1 cellular context compared by ENCODE assay signal in the genomic region with DNA sequence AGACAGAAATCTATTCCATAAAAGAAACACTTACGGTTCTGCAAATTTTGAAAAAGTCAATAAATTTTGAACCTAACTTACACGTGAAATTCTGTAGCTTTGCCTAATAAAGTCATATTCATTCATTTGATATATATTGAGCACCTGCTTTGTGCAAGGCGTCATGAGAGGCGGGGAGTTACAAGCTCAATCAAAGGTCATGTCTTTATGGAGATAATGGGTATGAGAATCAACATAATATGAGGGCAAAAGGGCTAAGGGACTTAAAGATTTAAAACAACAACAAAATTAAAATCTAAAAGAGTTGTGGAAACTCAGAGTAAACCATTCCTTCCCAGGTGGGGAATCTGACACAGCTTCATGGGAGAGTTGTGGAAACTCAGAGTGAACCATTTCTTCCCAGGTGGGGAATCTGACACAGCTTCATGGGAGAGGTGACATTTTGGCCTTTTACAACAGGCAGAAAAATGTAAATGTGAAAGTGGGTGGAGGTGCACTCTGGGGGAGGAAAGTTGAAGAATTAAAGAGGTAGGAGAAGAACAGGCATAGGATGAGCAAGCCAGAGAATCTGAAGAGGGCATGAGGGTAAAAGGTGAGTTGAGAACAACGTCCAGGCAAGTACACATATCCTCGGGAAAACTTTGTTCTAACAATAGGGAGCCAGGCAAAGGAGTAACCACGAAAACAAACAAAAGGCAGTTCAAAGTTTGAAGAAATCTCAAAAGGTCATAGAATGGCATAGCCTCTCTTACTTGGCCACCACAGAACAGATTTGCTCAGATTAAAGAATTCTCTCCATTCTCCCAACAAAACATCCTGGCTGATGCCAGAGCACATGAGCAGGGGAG.
A peak's percentile ranks its signal among the peaks of the same experiment; 100 is the strongest.
TF ChIP-seq lines count a peak whose summit lies in the region.

No MANE protein-coding gene starts in this region.

TF ChIP-seq in HepG2, 621 proteins besides CTCF, POLR2A, EP300 and RAD21 (continues in another document):
- no peak for TF ChIP-seq ZNF770 (CRISPR knock-in tag; IDR thresholded peaks at IDR 0.05)
- no peak for TF ChIP-seq NAIF1 (CRISPR knock-in tag; IDR thresholded peaks at IDR 0.05; ENCODE audit: borderline replicate concordance)
- no peak for TF ChIP-seq ZNF781 (CRISPR knock-in tag; IDR thresholded peaks at IDR 0.05; ENCODE audit: borderline replicate concordance, not compliant biosample characterization)
- TF ChIP-seq MYC (CRISPR knock-in tag; IDR thresholded peaks at IDR 0.05; ENCODE audit: borderline replicate concordance) = no peak
- TF ChIP-seq NR2F6 (IDR thresholded peaks at IDR 0.05) = 0 out of 2 replicates have a peak, but pooled peaks have one; percentile 22
- TF ChIP-seq NR2F6 (CRISPR knock-in tag; IDR thresholded peaks at IDR 0.05) = peak; percentile 19; the same call in 1 of the 2 replicates
- TF ChIP-seq TBX2 (CRISPR knock-in tag; IDR thresholded peaks at IDR 0.05; ENCODE audit: borderline replicate concordance) = no peak
- TF ChIP-seq ZNF235 (CRISPR knock-in tag; IDR thresholded peaks at IDR 0.05; ENCODE audit: borderline replicate concordance) = no peak
- no peak for TF ChIP-seq SALL1 (CRISPR knock-in tag; IDR thresholded peaks at IDR 0.05)
- TF ChIP-seq ZFP41 (CRISPR knock-in tag; IDR thresholded peaks at IDR 0.05; ENCODE audit: borderline replicate concordance) = no peak
- TF ChIP-seq STAG1 (CRISPR knock-in tag; IDR thresholded peaks at IDR 0.05) = no peak
- TF ChIP-seq KDM3A (CRISPR knock-in tag; IDR thresholded peaks at IDR 0.05; ENCODE audit: low read depth) = no peak
- no peak for TF ChIP-seq ZBTB3 (CRISPR knock-in tag; IDR thresholded peaks at IDR 0.05; ENCODE audit: borderline replicate concordance, low read depth)
- TF ChIP-seq GTF2F1 (IDR thresholded peaks at IDR 0.05; ENCODE audit: low read length) = no peak
- peak; percentile 62; the same call in 1 of the 2 replicates for TF ChIP-seq AHDC1 (CRISPR knock-in tag; IDR thresholded peaks at IDR 0.05; ENCODE audit: borderline replicate concordance)
- no peak for TF ChIP-seq PHF8 (CRISPR knock-in tag; IDR thresholded peaks at IDR 0.05)
- no peak for TF ChIP-seq LCORL (IDR thresholded peaks at IDR 0.05)
- TF ChIP-seq LCORL (CRISPR knock-in tag; IDR thresholded peaks at IDR 0.05) = no peak
- no peak for TF ChIP-seq KLF16 (CRISPR knock-in tag; IDR thresholded peaks at IDR 0.05)
- no peak for TF ChIP-seq ONECUT2 (CRISPR knock-in tag; IDR thresholded peaks at IDR 0.05)
- TF ChIP-seq RORA (CRISPR knock-in tag; IDR thresholded peaks at IDR 0.05) = no peak
- no peak for TF ChIP-seq ZSCAN29 (CRISPR knock-in tag; conservative IDR thresholded peaks at IDR 0.05)
- no peak for TF ChIP-seq SP1 (IDR thresholded peaks at IDR 0.05)
- no peak for TF ChIP-seq SP1 (CRISPR knock-in tag; IDR thresholded peaks at IDR 0.05)
- TF ChIP-seq RCOR2 (CRISPR knock-in tag; IDR thresholded peaks at IDR 0.05) = 0 out of 2 replicates have a peak, but pooled peaks have one; percentile 20
- no peak for TF ChIP-seq RNF2 (conservative IDR thresholded peaks at IDR 0.05; ENCODE audit: low read depth)
- no peak for TF ChIP-seq KDM5A (IDR thresholded peaks at IDR 0.05; ENCODE audit: borderline replicate concordance, low read length)
- no peak for TF ChIP-seq GLMP (CRISPR knock-in tag; IDR thresholded peaks at IDR 0.05; ENCODE audit: borderline replicate concordance)
- peak; percentile 41 for TF ChIP-seq TEAD3 (CRISPR knock-in tag; optimal IDR thresholded peaks at IDR 0.05; ENCODE audit: borderline replicate concordance)
- TF ChIP-seq, protein P1, sequence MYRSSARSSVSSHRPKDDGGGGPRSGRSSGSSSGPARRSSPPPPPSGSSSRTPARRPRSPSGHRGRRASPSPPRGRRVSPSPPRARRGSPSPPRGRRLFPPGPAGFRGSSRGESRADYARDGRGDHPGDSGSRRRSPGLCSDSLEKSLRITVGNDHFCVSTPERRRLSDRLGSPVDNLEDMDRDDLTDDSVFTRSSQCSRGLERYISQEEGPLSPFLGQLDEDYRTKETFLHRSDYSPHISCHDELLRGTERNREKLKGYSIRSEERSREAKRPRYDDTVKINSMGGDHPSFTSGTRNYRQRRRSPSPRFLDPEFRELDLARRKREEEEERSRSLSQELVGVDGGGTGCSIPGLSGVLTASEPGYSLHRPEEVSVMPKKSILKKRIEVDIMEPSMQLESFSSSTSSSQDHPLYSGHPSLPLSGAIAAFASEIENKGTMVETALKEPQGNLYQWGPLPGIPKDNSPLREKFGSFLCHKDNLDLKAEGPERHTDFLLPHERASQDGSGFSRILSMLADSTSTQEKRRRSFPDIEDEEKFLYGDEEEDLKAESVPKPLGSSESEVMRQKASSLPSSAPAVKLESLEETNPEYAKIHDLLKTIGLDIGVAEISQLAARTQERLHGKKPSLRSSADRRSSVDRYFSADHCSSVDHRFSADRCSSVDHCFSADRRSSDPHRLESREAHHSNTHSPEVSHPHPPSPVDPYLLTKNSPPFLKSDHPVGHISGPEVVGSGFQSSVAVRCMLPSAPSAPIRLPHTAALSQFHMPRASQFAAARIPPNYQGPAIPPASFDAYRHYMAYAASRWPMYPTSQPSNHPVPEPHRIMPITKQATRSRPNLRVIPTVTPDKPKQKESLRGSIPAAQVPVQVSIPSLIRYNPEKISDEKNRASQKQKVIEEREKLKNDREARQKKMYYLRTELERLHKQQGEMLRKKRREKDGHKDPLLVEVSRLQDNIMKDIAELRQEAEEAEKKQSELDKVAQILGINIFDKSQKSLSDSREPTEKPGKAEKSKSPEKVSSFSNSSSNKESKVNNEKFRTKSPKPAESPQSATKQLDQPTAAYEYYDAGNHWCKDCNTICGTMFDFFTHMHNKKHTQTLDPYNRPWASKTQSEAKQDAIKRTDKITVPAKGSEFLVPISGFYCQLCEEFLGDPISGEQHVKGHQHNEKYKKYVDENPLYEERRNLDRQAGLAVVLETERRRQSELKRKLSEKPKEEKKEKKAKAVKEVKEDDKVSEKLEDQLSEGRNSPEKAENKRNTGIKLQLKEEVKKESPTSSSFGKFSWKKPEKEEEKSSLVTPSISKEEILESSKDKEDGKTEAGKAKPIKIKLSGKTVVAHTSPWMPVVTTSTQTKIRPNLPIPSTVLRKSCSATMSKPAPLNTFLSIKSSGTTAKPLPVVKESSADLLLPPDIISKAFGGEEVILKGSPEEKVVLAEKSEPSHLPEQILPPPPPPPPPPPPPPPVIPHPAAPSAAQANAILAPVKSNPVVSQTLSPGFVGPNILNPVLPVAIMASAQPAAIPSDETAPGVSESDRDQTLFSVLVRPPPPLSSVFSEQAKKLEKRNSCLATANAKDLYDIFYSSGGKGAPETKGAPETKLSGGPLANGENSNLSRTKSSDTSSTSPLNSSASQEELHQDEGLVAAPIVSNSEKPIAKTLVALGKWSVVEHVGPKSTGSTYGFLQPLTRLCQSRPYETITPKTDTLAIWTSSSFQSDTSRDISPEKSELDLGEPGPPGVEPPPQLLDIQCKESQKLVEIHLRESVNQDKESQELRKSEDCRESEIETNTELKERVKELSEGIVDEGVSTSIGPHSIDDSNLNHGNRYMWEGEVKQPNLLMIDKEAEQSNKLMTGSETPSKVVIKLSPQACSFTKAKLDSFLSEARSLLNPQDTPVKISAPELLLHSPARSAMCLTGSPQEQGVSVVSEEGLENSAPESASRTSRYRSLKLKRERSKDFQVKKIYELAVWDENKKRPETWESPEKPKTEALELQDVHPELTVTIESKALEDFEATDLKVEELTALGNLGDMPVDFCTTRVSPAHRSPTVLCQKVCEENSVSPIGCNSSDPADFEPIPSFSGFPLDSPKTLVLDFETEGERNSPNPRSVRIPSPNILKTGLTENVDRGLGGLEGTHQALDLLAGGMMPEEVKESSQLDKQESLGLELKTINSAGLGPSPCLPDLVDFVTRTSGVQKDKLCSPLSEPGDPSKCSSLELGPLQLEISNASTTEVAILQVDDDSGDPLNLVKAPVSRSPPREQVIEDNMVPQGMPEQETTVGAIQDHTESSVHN (CRISPR knock-in tag; IDR thresholded peaks at IDR 0.05) = no peak
- no peak for TF ChIP-seq ZFP36 (IDR thresholded peaks at IDR 0.05; ENCODE audit: borderline replicate concordance, low read depth, low read length, partially characterized antibody)
- TF ChIP-seq, protein P2, sequence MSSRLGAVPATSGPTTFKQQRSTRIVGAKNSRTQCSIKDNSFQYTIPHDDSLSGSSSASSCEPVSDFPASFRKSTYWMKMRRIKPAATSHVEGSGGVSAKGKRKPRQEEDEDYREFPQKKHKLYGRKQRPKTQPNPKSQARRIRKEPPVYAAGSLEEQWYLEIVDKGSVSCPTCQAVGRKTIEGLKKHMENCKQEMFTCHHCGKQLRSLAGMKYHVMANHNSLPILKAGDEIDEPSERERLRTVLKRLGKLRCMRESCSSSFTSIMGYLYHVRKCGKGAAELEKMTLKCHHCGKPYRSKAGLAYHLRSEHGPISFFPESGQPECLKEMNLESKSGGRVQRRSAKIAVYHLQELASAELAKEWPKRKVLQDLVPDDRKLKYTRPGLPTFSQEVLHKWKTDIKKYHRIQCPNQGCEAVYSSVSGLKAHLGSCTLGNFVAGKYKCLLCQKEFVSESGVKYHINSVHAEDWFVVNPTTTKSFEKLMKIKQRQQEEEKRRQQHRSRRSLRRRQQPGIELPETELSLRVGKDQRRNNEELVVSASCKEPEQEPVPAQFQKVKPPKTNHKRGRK (CRISPR knock-in tag; IDR thresholded peaks at IDR 0.05) = no peak
- TF ChIP-seq SYNCRIP (IDR thresholded peaks at IDR 0.05; ENCODE audit: insufficient read depth, low read depth, low read length) = no peak
- TF ChIP-seq, protein P3, sequence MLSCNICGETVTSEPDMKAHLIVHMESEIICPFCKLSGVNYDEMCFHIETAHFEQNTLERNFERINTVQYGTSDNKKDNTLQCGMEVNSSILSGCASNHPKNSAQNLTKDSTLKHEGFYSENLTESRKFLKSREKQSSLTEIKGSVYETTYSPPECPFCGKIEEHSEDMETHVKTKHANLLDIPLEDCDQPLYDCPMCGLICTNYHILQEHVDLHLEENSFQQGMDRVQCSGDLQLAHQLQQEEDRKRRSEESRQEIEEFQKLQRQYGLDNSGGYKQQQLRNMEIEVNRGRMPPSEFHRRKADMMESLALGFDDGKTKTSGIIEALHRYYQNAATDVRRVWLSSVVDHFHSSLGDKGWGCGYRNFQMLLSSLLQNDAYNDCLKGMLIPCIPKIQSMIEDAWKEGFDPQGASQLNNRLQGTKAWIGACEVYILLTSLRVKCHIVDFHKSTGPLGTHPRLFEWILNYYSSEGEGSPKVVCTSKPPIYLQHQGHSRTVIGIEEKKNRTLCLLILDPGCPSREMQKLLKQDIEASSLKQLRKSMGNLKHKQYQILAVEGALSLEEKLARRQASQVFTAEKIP (CRISPR knock-in tag; IDR thresholded peaks at IDR 0.05; ENCODE audit: borderline replicate concordance) = no peak
- TF ChIP-seq ARNTL (CRISPR knock-in tag; IDR thresholded peaks at IDR 0.05) = no peak
- TF ChIP-seq FOXP1 (IDR thresholded peaks at IDR 0.05) = no peak
- TF ChIP-seq FOXP1 (CRISPR knock-in tag; IDR thresholded peaks at IDR 0.05) = peak; percentile 24; the same call in 1 of the 2 replicates
- no peak for TF ChIP-seq ZNF101 (CRISPR knock-in tag; IDR thresholded peaks at IDR 0.05; ENCODE audit: borderline replicate concordance, low read depth)
- TF ChIP-seq JARID2 (CRISPR knock-in tag; IDR thresholded peaks at IDR 0.05; ENCODE audit: insufficient replicate concordance) = no peak
